In genomic region chr20:64064145-64064698, GRCh38 we compare ENCODE assay signal across 1 cellular context.
A peak's percentile ranks its signal among the peaks of the same experiment; 100 is the strongest.
TF ChIP-seq lines count a peak whose summit lies in the region.

No MANE protein-coding gene starts in this region.

TF ChIP-seq in HepG2, 621 proteins besides CTCF, POLR2A, EP300 and RAD21 (continued from another document and continues in another):
- TF ChIP-seq ZHX2 (IDR thresholded peaks at IDR 0.05; ENCODE audit: low read depth) (0 out of 2 replicates have a peak, but pooled peaks have one; percentile 13), ZHX2 (CRISPR knock-in tag; IDR thresholded peaks at IDR 0.05; ENCODE audit: borderline replicate concordance) (no peak), ZNF644 (CRISPR knock-in tag; IDR thresholded peaks at IDR 0.05; ENCODE audit: low read depth) (no peak), NR2F6 (IDR thresholded peaks at IDR 0.05) (0 out of 2 replicates have a peak, but pooled peaks have one; percentile 24), NR2F6 (CRISPR knock-in tag; IDR thresholded peaks at IDR 0.05) (no peak; the same call in none of the 2 replicates), ZNF24 (IDR thresholded peaks at IDR 0.05) (no peak), XBP1 (CRISPR knock-in tag; IDR thresholded peaks at IDR 0.05) (no peak), ZFAT (CRISPR knock-in tag; conservative IDR thresholded peaks at IDR 0.05) (no peak), TBL1XR1 (IDR thresholded peaks at IDR 0.05; ENCODE audit: borderline replicate concordance, low read length, partially characterized antibody) (no peak), KDM3A (CRISPR knock-in tag; IDR thresholded peaks at IDR 0.05; ENCODE audit: low read depth) (no peak), ZNF773 (CRISPR knock-in tag; IDR thresholded peaks at IDR 0.05; ENCODE audit: borderline replicate concordance) (no peak), ZNF883 (CRISPR knock-in tag; IDR thresholded peaks at IDR 0.05; ENCODE audit: not compliant biosample characterization) (no peak), HNRNPLL (IDR thresholded peaks at IDR 0.05; ENCODE audit: low read depth, low read length, poor library complexity, severe bottlenecking) (peak; percentile 25), ZNF143 (CRISPR knock-in tag; IDR thresholded peaks at IDR 0.05) (no peak), ZSCAN5A (CRISPR knock-in tag; IDR thresholded peaks at IDR 0.05; ENCODE audit: borderline replicate concordance) (no peak), FOXK2 (IDR thresholded peaks at IDR 0.05) (no peak), HDAC2 (CRISPR knock-in tag; IDR thresholded peaks at IDR 0.05) (no peak), ZSCAN21 (CRISPR knock-in tag; IDR thresholded peaks at IDR 0.05; ENCODE audit: borderline replicate concordance) (0 out of 2 replicates have a peak, but pooled peaks have one; percentile 10), ZNF605 (CRISPR knock-in tag; IDR thresholded peaks at IDR 0.05) (peak; percentile 94), HNF4G (IDR thresholded peaks at IDR 0.05; ENCODE audit: borderline replicate concordance, low read depth, low read length) (no peak; the same call in 1 of the 2 replicates), HNF4G (CRISPR knock-in tag; IDR thresholded peaks at IDR 0.05; ENCODE audit: borderline replicate concordance, low read depth) (0 out of 2 replicates have a peak, but pooled peaks have one; percentile 40), KLF15 (CRISPR knock-in tag; IDR thresholded peaks at IDR 0.05; ENCODE audit: borderline replicate concordance) (no peak), ZNF737 (CRISPR knock-in tag; IDR thresholded peaks at IDR 0.05; ENCODE audit: borderline replicate concordance) (no peak), TARDBP (CRISPR knock-in tag; IDR thresholded peaks at IDR 0.05) (no peak), AHDC1 (CRISPR knock-in tag; IDR thresholded peaks at IDR 0.05; ENCODE audit: borderline replicate concordance) (no peak), MED13 (CRISPR knock-in tag; IDR thresholded peaks at IDR 0.05) (0 out of 2 replicates have a peak, but pooled peaks have one; percentile 2), ZNF574 (CRISPR knock-in tag; IDR thresholded peaks at IDR 0.05) (no peak), ZBTB8A (CRISPR knock-in tag; IDR thresholded peaks at IDR 0.05; ENCODE audit: borderline replicate concordance, low read depth) (no peak)
- TF ChIP-seq, protein P1, sequence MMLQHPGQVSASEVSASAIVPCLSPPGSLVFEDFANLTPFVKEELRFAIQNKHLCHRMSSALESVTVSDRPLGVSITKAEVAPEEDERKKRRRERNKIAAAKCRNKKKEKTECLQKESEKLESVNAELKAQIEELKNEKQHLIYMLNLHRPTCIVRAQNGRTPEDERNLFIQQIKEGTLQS (CRISPR knock-in tag; IDR thresholded peaks at IDR 0.05), result no peak
- TF ChIP-seq, protein P2, sequence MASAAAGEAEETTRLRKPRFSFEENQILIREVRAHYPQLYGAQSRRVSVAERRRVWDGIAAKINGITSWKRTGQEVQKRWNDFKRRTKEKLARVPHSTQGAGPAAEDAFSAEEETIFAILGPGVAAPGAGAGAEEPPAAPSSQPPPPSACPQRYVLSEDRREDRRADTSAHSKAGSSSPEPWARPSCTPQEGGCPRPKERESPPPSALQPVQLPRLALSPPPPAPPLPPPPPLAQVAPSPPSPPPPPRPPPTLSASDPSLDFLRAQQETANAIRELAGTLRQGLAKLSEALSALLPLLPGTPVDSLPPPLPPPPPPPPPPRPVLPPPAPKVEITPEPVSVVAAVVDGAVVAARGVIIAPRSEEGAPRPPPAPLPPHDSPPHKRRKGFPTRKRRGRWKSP (CRISPR knock-in tag; IDR thresholded peaks at IDR 0.05), result no peak
- TF ChIP-seq, protein P3, sequence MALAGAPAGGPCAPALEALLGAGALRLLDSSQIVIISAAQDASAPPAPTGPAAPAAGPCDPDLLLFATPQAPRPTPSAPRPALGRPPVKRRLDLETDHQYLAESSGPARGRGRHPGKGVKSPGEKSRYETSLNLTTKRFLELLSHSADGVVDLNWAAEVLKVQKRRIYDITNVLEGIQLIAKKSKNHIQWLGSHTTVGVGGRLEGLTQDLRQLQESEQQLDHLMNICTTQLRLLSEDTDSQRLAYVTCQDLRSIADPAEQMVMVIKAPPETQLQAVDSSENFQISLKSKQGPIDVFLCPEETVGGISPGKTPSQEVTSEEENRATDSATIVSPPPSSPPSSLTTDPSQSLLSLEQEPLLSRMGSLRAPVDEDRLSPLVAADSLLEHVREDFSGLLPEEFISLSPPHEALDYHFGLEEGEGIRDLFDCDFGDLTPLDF (CRISPR knock-in tag; IDR thresholded peaks at IDR 0.05), result no peak
- TF ChIP-seq, protein P4, sequence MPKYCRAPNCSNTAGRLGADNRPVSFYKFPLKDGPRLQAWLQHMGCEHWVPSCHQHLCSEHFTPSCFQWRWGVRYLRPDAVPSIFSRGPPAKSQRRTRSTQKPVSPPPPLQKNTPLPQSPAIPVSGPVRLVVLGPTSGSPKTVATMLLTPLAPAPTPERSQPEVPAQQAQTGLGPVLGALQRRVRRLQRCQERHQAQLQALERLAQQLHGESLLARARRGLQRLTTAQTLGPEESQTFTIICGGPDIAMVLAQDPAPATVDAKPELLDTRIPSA (CRISPR knock-in tag; IDR thresholded peaks at IDR 0.05; ENCODE audit: borderline replicate concordance), result no peak
- TF ChIP-seq, protein P5, sequence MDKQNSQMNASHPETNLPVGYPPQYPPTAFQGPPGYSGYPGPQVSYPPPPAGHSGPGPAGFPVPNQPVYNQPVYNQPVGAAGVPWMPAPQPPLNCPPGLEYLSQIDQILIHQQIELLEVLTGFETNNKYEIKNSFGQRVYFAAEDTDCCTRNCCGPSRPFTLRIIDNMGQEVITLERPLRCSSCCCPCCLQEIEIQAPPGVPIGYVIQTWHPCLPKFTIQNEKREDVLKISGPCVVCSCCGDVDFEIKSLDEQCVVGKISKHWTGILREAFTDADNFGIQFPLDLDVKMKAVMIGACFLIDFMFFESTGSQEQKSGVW (CRISPR knock-in tag; IDR thresholded peaks at IDR 0.05; ENCODE audit: borderline replicate concordance), result no peak
- TF ChIP-seq, protein P6, sequence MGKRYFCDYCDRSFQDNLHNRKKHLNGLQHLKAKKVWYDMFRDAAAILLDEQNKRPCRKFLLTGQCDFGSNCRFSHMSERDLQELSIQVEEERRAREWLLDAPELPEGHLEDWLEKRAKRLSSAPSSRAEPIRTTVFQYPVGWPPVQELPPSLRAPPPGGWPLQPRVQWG (CRISPR knock-in tag; IDR thresholded peaks at IDR 0.05; ENCODE audit: borderline replicate concordance, low read depth), result no peak
- TF ChIP-seq, protein P7, sequence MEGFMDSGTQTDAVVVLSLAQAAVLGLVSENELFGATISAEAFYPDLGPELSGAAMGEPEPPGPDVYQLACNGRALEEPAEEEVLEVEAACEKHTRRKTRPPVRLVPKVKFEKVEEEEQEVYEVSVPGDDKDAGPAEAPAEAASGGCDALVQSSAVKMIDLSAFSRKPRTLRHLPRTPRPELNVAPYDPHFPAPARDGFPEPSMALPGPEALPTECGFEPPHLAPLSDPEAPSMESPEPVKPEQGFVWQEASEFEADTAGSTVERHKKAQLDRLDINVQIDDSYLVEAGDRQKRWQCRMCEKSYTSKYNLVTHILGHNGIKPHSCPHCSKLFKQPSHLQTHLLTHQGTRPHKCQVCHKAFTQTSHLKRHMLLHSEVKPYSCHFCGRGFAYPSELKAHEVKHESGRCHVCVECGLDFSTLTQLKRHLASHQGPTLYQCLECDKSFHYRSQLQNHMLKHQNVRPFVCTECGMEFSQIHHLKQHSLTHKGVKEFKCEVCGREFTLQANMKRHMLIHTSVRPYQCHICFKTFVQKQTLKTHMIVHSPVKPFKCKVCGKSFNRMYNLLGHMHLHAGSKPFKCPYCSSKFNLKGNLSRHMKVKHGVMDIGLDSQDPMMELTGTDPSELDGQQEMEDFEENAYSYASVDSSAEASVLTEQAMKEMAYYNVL (CRISPR knock-in tag; IDR thresholded peaks at IDR 0.05; ENCODE audit: borderline replicate concordance), result no peak
